8 cellular contexts compared by ENCODE assay signal in the genomic region with DNA sequence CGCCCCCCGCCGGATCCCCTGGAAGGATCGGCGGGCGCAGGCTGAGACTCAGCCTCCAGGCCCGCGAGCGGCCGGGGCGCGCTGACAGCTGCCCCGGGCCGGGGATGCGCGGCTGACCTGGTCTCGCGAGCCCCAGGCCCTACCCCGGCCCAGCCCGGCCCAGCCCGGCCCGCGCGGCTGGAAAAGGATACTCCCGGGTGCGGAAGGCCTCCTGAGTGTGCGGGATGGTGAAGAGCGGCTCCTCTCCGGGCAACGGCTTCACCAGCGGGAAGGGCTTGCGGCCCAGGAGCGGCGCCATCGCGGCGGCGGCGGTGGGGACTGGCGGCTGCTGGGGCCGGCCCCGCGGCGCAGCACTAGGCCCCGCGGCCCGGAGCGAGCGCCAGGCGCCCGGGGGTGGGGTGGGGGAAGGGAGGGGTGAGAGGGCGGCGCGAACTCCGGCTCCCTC. TPM values are rescaled to one million over a fixed set of nuclear protein-coding genes. Genes with fewer than 3 reads are reported as not detected.
A peak's percentile ranks its signal among the peaks of the same experiment; 100 is the strongest.
DNase-seq lines count a peak whose midpoint lies in the region; ATAC-seq and TF ChIP-seq lines count a peak whose summit lies in the region.

No MANE protein-coding gene starts in this region.

- H3K27ac ChIP-seq in Panc1 (ENCODE audit: low read length) (peak overlapping the region; percentile 96), temporal lobe (ENCODE audit: low read depth, low read length) (peak overlapping the region; percentile 84)

- peak; percentile 36 for DNase-seq in Calu3
- DNase-seq in Panc1 (ENCODE audit: low read depth, low spot score) = no peak
- DNase-seq in dermis blood vessel endothelial cell = peak; percentile 58
- peak; percentile 49 to 61 for DNase-seq in lung microvascular endothelial cell (ENCODE audit: low read depth in 2 of 2)
- DNase-seq in kidney tubule cell (ENCODE audit: low spot score) = no peak

- no peaks in the 10 kb centered on the region for H3K27me3 ChIP-seq in Panc1 (ENCODE audit: control insufficient read depth, insufficient read depth, low read length)

- in situ Hi-C loops in Panc1 (cut with HindIII; ENCODE audit: low pct_unique_long_range_greater_than_20kb, low sequenced_read_pairs) = no loop called here

- peak overlapping the region; percentile 89 to 90 for H3K4me3 ChIP-seq in Panc1 (ENCODE audit: low read depth in 2 of 2, low read length in 2 of 2)

- H3K4me1 Mint-ChIP-seq in Calu3 (ENCODE audit: low read depth, unreplicated experiment) = peaks cover 8% of the 10 kb centered on the region

- no peaks in the 10 kb centered on the region for H3K27me3 Mint-ChIP-seq in Calu3 (ENCODE audit: unreplicated experiment)

- H3K4me3 Mint-ChIP-seq in Calu3 (ENCODE audit: low read depth, unreplicated experiment) = peak overlapping the region; percentile 96

- TF ChIP-seq CTCF in Calu3 (IDR thresholded peaks at IDR 0.05; ENCODE audit: unreplicated experiment) = no peak
- no peak for TF ChIP-seq CTCF in Panc1 (IDR thresholded peaks at IDR 0.05)

- H3K27ac Mint-ChIP-seq in Calu3 (ENCODE audit: unreplicated experiment) = peak overlapping the region; percentile 97

- ATAC-seq in GM19023 (IDR thresholded peaks at IDR 0.05; ENCODE audit: unreplicated experiment) (peak; percentile 50), HG03095 (IDR thresholded peaks at IDR 0.05; ENCODE audit: unreplicated experiment) (peak; percentile 41), Panc1 (peak; percentile 84)

- POLR2A ChIA-PET in Panc1 (lab: Charles Lee) = interaction anchor here (0.6 to 1.5 kb wide), 5 partner anchors 26 to 174 kb away, joined by 3 to 9 read pairs (median 8); partner anchors contain the start of genes BCL7B and TBL2

- H3K9me3 ChIP-seq in Panc1 (ENCODE audit: control insufficient read depth, insufficient read depth, low read depth, low read length) = no peaks in the 10 kb centered on the region

- H3K9me3 Mint-ChIP-seq in Calu3 (ENCODE audit: low read depth, unreplicated experiment) = no peaks in the 10 kb centered on the region

- H3K36me3 Mint-ChIP-seq in Calu3 (ENCODE audit: insufficient read depth, unreplicated experiment) = peaks cover 32% of the 10 kb centered on the region

- CTCF ChIA-PET in Calu3 (lab: Charles Lee) = no interaction called here
- CTCF ChIA-PET in Panc1 (lab: Charles Lee) = no interaction called here

- H3K36me3 ChIP-seq in Panc1 (ENCODE audit: control insufficient read depth, insufficient read depth, low read length) = peaks cover 12% of the 10 kb centered on the region

- peaks cover 20% of the 10 kb centered on the region for H3K4me1 ChIP-seq in Panc1 (ENCODE audit: control insufficient read depth, insufficient read depth, low read length)

- intact Hi-C loops in Calu3 (cut with micrococcal nuclease; ENCODE audit: unreplicated experiment) (no loop called here), Panc1 (cut with micrococcal nuclease; ENCODE audit: unreplicated experiment) (loop anchor here (5.0 kb wide), 1 partner anchor 36 kb away; the partner anchor contains the start of gene BCL7B)

- no TSS peak for BruUV-seq in Calu3 (replicated peaks; lab: Mats Ljungman, UMichigan)
- BruUV-seq in Panc1 (replicated peaks; lab: Mats Ljungman, UMichigan) = no TSS peak

RNA-seq across cellular contexts. Expression of gene BAZ1B, which starts 0.4 kb away (rescaled TPM):
- total RNA-seq in Calu3 (2022) = 44.6 and 45.1 TPM in 2 replicates
- 107 TPM for total RNA-seq in Panc1 (2021; ENCODE audit: unreplicated experiment)
- polyA plus RNA-seq in Panc1 (2012; ENCODE audit: insufficient read length) = 53.8 TPM
- total RNA-seq in dermis blood vessel endothelial cell = 55.1 and 72.5 TPM in 2 replicates
- 27.7 and 34.1 TPM in 2 replicates for total RNA-seq in lung microvascular endothelial cell
- total RNA-seq in temporal lobe = 51.4 TPM

RNA-seq across cellular contexts. Expression of gene BCL7B, which starts 35.8 kb away (rescaled TPM):
- total RNA-seq in Calu3 (2022) (37.8 and 44.6 TPM in 2 replicates), Panc1 (2021; ENCODE audit: unreplicated experiment) (95.4 TPM), dermis blood vessel endothelial cell (18.5 and 32.2 TPM in 2 replicates), lung microvascular endothelial cell (17.2 and 22.6 TPM in 2 replicates), temporal lobe (7.4 TPM)
- polyA plus RNA-seq in Panc1 (2012; ENCODE audit: insufficient read length) = 89.8 TPM

RNA-seq across cellular contexts. Expression of gene TBL2, which starts 56.7 kb away (rescaled TPM):
- total RNA-seq in Calu3 (2022) = 33.3 and 35.9 TPM in 2 replicates
- 60.1 TPM for total RNA-seq in Panc1 (2021; ENCODE audit: unreplicated experiment)
- 37.3 TPM for polyA plus RNA-seq in Panc1 (2012; ENCODE audit: insufficient read length)
- total RNA-seq in dermis blood vessel endothelial cell = 55.0 and 68.1 TPM in 2 replicates
- total RNA-seq in lung microvascular endothelial cell = 37.0 and 40.7 TPM in 2 replicates
- total RNA-seq in temporal lobe = 33.9 TPM

Comparison
In these comparisons a context has a peak if more than half of its experiments do, and no peak if none do; other contexts are left out.
1. DNase-seq: peak in Calu3 (single experiment), dermis blood vessel endothelial cell (single experiment) and lung microvascular endothelial cell (2 of 2); none in Panc1 (single experiment) and kidney tubule cell (single experiment).
2. Peak in every context shown above with its lines, with median percentiles within 50 percentile points of each other: ATAC-seq.